Comparison of ENCODE assay signal across 20 cellular contexts in genomic region chr1:31368611-31369107, GRCh38. TPM values are rescaled to one million over a fixed set of nuclear protein-coding genes. Genes with fewer than 3 reads are reported as not detected.
DNase-seq lines count a peak whose midpoint lies in the region; ATAC-seq, FAIRE-seq and TF ChIP-seq lines count a peak whose summit lies in the region.
"Had no signal": no experiment of that assay in that cellular context is flagged by ENCODE, and none has a peak within 500 bp of the region (broad histone marks: within the 10 kb centered on the region; RNA-seq: fewer than 3 reads in every experiment).

No MANE protein-coding gene starts in this region.

- H3K4me3 Mint-ChIP-seq in CD14-positive monocyte, result no peak overlapping the region
- H3K4me3 Mint-ChIP-seq: activated CD4-positive, alpha-beta memory T cell treated with anti-CD3 and anti-CD28 coated beads for 36 hours; type B pancreatic cell had no signal

- peaks cover 18% of the 10 kb centered on the region for H3K4me1 Mint-ChIP-seq in CD14-positive monocyte

- DNase-seq in DMS153 (lab: John Stamatoyannopoulos, UW) (peak; percentile 64), DMS153 treated with DMSO at 0.1 percent for 48 hours (lab: John Stamatoyannopoulos, UW; ENCODE audit: unreplicated experiment) (no peak), cardiac septum (ENCODE audit: low spot score) (peak; percentile 83), mesenteric fat pad (ENCODE audit: low spot score) (peak; percentile 71), tibial artery (no peak), CD14-positive monocyte (ENCODE audit: low spot score) (no peak), H54 (ENCODE audit: insufficient read length, low spot score) (no peak)
- DNase-seq: activated CD4-positive, alpha-beta memory T cell treated with anti-CD3 and anti-CD28 coated beads for 36 hours; caudate nucleus; GOT3; NCI-H1092; NK-92 treated with Interleukin-12 subunit alpha and Interleukin-12 subunit beta, amount 100 ng/mL, for 24 hours; small intestine had no signal

- H3K27me3 ChIP-seq in tibial artery, result no peaks in the 10 kb centered on the region
- H3K27me3 ChIP-seq: hepatocyte had no signal

- peaks cover 0 to 2% (median 0%) of the 10 kb centered on the region in 7 donors for H3K9me3 Mint-ChIP-seq in CD14-positive monocyte
- H3K9me3 Mint-ChIP-seq: activated CD4-positive, alpha-beta memory T cell treated with anti-CD3 and anti-CD28 coated beads for 36 hours; type B pancreatic cell had no signal

- H3K4me3 ChIP-seq in tibial artery, result no peak overlapping the region
- H3K4me3 ChIP-seq: BLaER1, hepatocyte had no signal

- FAIRE-seq in H54 (lab: Jason Lieb, UNC), result no peak
- FAIRE-seq: keratinocyte, small intestine had no signal

- H3K27ac Mint-ChIP-seq in CD14-positive monocyte, result peak overlapping the region in 1 of 7 donors; percentile 14
- H3K27ac Mint-ChIP-seq: activated CD4-positive, alpha-beta memory T cell treated with anti-CD3 and anti-CD28 coated beads for 36 hours; type B pancreatic cell had no signal

- peaks cover 19 to 40% (median 39%) of the 10 kb centered on the region in 3 donors for H3K36me3 ChIP-seq in tibial artery

- peaks cover 11 to 16% (median 16%) of the 10 kb centered on the region in 3 donors for H3K27me3 Mint-ChIP-seq in CD14-positive monocyte (ENCODE audit: low read depth in 3 of 3)

- peaks cover 6 to 63% (median 40%) of the 10 kb centered on the region in 4 donors for H3K4me1 ChIP-seq in tibial artery

- peak overlapping the region; percentile 81 to 92 for H3K27ac ChIP-seq in tibial artery
- H3K27ac ChIP-seq: 22Rv1, BLaER1, hepatocyte, RWPE1 had no signal

- H3K36me3 Mint-ChIP-seq in CD14-positive monocyte, result peaks cover 38 to 44% of the 10 kb centered on the region in 2 donors

- H3K9me3 ChIP-seq in tibial artery, result no peaks in the 10 kb centered on the region
- H3K9me3 ChIP-seq: BLaER1 had no signal

- TF ChIP-seq POLR2A in H54 (IDR thresholded peaks at IDR 0.05; ENCODE audit: low read depth, low read length), result no peak

- no peak for ATAC-seq in GM18517 (IDR thresholded peaks at IDR 0.05; ENCODE audit: unreplicated experiment)

- no peak for TF ChIP-seq CTCF in tibial artery (IDR thresholded peaks at IDR 0.05)
- TF ChIP-seq CTCF in CD14-positive monocyte (IDR thresholded peaks at IDR 0.05), result no peak

- intact Hi-C loops in cardiac septum (cut with DNase I), result no loop called here
- intact Hi-C loops in tibial artery (cut with DNase I; ENCODE audit: low total_unique reads), result loop anchor here (10.0 kb wide), 1 partner anchor 64 kb away; no protein-coding TSS in a partner anchor
- intact Hi-C loops in CD14-positive monocyte (cut with micrococcal nuclease), result no loop called here

RNA-seq across cellular contexts. Expression of gene FABP3, which starts 4.2 kb away (rescaled TPM):
- total RNA-seq in cardiac septum, result 3,048 TPM
- total RNA-seq in mesenteric fat pad, result 9.1 TPM
- not detected for polyA plus RNA-seq in CD14-positive monocyte
- total RNA-seq: activated CD4-positive, alpha-beta memory T cell treated with anti-CD3 and anti-CD28 coated beads for 36 hours had no signal

RNA-seq across cellular contexts. Expression of gene SERINC2, which starts 44.4 kb away (rescaled TPM):
- 2.8 TPM for total RNA-seq in cardiac septum
- 10.0 TPM for total RNA-seq in mesenteric fat pad
- 1 to 10 TPM; 4.1 to 7.8 TPM for polyA plus RNA-seq in CD14-positive monocyte

Comparison
In these comparisons a context has a peak if more than half of its experiments do, and no peak if none do; other contexts are left out.
1. DNase-seq: peak in DMS153 (single experiment), cardiac septum (single experiment) and mesenteric fat pad (single experiment); none in DMS153 treated with DMSO at 0.1 percent for 48 hours (single experiment), tibial artery (0 of 2), CD14-positive monocyte (single experiment) and H54 (single experiment).
2. RNA of gene FABP3, which starts 4.2 kb away (total RNA-seq): 3,048 TPM in cardiac septum (single experiment); 9.1 TPM in mesenteric fat pad (single experiment); every median in the first group is over 100 times any median in the second.